Comparison of ENCODE assay signal across 7 cellular contexts in genomic region chr1:233107716-233108130, GRCh38.
DNase-seq lines count a peak whose midpoint lies in the region; FAIRE-seq and TF ChIP-seq lines count a peak whose summit lies in the region.
"Not testable (repeated sequence)": the region's sequence is repeated elsewhere in the genome, so short reads cannot be mapped to it uniquely, and the experiment has no call there.

No MANE protein-coding gene starts in this region.

- not testable (repeated sequence) for H3K9me3 ChIP-seq in keratinocyte (ENCODE audit: control insufficient read depth, low read depth, low read length)

- H3K36me3 Mint-ChIP-seq in chondrocyte (ENCODE audit: low read depth), result not testable (repeated sequence)

- peak overlapping the region; percentile 12 for H2AFZ ChIP-seq in keratinocyte (ENCODE audit: control insufficient read depth, low read length)

- not testable (repeated sequence) for TF ChIP-seq CTCF in VCaP (conservative IDR thresholded peaks at IDR 0.05); chondrocyte (IDR thresholded peaks at IDR 0.05); fibroblast of pulmonary artery (IDR thresholded peaks at IDR 0.05; ENCODE audit: low read length, missing control alignments); keratinocyte (optimal IDR thresholded peaks at IDR 0.05 in 1 of 3, IDR thresholded peaks at IDR 0.05 in 1 of 3, conservative IDR thresholded peaks at IDR 0.05 in 1 of 3; ENCODE audit: extremely low read depth in 1 of 3, insufficient read depth in 2 of 3, low read length in 3 of 3)

- H3K4me3 Mint-ChIP-seq in chondrocyte (ENCODE audit: unreplicated experiment), result not testable (repeated sequence)

- not testable (repeated sequence) for H4K20me1 ChIP-seq in keratinocyte (ENCODE audit: control insufficient read depth, extremely low read depth, insufficient read depth, low read length)

- peak overlapping the region; percentile 82 for H3K27ac Mint-ChIP-seq in chondrocyte (ENCODE audit: unreplicated experiment)

- not testable (repeated sequence) for H3K36me3 ChIP-seq in keratinocyte (ENCODE audit: control insufficient read depth in 2 of 2, extremely low read depth in 1 of 2, insufficient read depth in 2 of 2, low read length in 2 of 2)

- peak; percentile 69 for DNase-seq in Daoy (ENCODE audit: low read depth)
- DNase-seq in M059J (ENCODE audit: low read depth), result peak; percentile 77
- DNase-seq in chondrocyte (ENCODE audit: low spot score); keratinocyte (ENCODE audit: low read depth, low spot score): not testable (repeated sequence)
- peak; percentile 38 for DNase-seq in fibroblast of pulmonary artery (ENCODE audit: low read depth)
- peak; percentile 14 for DNase-seq in pons (ENCODE audit: low spot score)

- peak overlapping the region; percentile 37 for H3K4me2 ChIP-seq in keratinocyte (ENCODE audit: control insufficient read depth, extremely low read depth, insufficient read depth, low read depth, low read length)

- not testable (repeated sequence) for H3K79me2 ChIP-seq in keratinocyte (ENCODE audit: control insufficient read depth, insufficient read depth, low read length)

- H3K9me1 ChIP-seq in keratinocyte (ENCODE audit: control insufficient read depth, extremely low read depth, insufficient read depth, low read length), result not testable (repeated sequence)

- peak; percentile 95 for FAIRE-seq in keratinocyte (lab: Jason Lieb, UNC)

- not testable (repeated sequence) for H3K27me3 ChIP-seq in keratinocyte (ENCODE audit: control insufficient read depth, extremely low read depth, insufficient read depth, low read length)

- H3K27me3 Mint-ChIP-seq in chondrocyte (ENCODE audit: low read depth), result not testable (repeated sequence)

- not testable (repeated sequence) for H3K9me3 Mint-ChIP-seq in chondrocyte (ENCODE audit: low read depth)

- H3K4me3 ChIP-seq in fibroblast of pulmonary artery (replicated peaks; ENCODE audit: low read depth, low read length), result not testable (repeated sequence)
- H3K4me3 ChIP-seq in keratinocyte (ENCODE audit: control insufficient read depth in 2 of 3, extremely low read depth in 1 of 3, insufficient read depth in 2 of 3, low read depth in 1 of 3, low read length in 3 of 3), result peak overlapping the region in 1 of 3 experiments; percentile 11

- H3K9ac ChIP-seq in keratinocyte (ENCODE audit: control insufficient read depth, extremely low read depth, insufficient read depth, low read length), result not testable (repeated sequence)

- dilution Hi-C loops in keratinocyte (cut with MboI; ENCODE audit: extremely low pct_ligation_motif_present, low sequenced_read_pairs), result not testable (repeated sequence)

- H3K27ac ChIP-seq in VCaP (peak overlapping the region; percentile 1; the same call in 1 of the 2 replicates), keratinocyte (ENCODE audit: control insufficient read depth, insufficient read depth, low read length) (peak overlapping the region; percentile 65)

- H3K4me1 ChIP-seq in keratinocyte (ENCODE audit: control insufficient read depth, extremely low read depth, insufficient read depth, low read length), result peaks cover 42% of the 10 kb centered on the region

- H3K4me1 Mint-ChIP-seq in chondrocyte (ENCODE audit: low read depth), result peaks cover 32% of the 10 kb centered on the region
